Comparison of ENCODE assay signal across 8 cellular contexts in the genomic region with DNA sequence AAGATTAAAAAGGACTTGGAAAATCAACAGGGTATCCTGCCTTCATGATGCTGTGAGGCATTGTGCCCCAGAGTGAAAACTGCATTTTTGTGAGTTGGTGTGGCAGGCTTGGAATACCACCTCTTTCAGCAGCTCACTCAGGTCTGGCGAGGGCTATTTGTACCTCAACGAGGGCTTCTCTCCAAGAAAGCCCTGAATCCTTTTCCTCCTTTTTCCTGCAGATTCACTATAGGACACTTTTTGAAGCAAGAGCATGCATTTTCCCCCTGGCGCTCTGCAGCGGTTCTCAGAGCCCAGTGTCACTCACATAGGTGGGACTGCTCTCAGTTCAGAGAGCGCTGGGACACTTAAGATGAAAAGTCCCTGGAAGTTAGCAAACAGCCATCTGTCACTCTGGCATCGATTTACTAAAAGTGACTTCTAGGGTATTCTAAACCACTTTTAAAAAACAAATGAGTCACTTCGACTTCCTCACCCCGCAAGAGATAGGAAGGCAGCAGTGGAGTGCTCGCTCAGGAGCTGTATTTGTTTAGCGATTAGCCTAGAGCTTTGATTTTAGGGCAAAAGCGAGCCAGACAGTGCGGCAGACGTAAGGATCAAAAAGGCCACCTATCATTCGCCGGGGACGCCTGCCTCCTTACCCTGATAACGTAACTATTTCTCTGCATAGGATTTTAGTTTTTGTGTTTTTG. TPM values are rescaled to one million over a fixed set of nuclear protein-coding genes. Genes with fewer than 3 reads are reported as not detected.
DNase-seq lines count a peak whose midpoint lies in the region; ATAC-seq and TF ChIP-seq lines count a peak whose summit lies in the region.

No MANE protein-coding gene starts in this region.

- CTCF ChIA-PET in activated naive CD4-positive, alpha-beta T cell treated with anti-CD3 and anti-CD28 coated beads for 36 hours (lab: Charles Lee): interaction anchor here (1.4 kb wide), 1 partner anchor 308 kb away, joined by 4 read pairs; no protein-coding TSS in a partner anchor
- CTCF ChIA-PET in activated CD4-positive, alpha-beta memory T cell treated with anti-CD3 and anti-CD28 coated beads, Interleukin-2, amount 10 ng/mL, durations not matched to agents 7 days and 5 days (lab: Charles Lee): no interaction called here

- ATAC-seq in stimulated activated naive CD8-positive, alpha-beta T cell treated with anti-CD3 and anti-CD28 coated beads, Interleukin-15, amount 100 ng/mL, for 72 hours: peak; percentile 26
- no peak for ATAC-seq in HG03432 (IDR thresholded peaks at IDR 0.05; ENCODE audit: unreplicated experiment)

- peaks cover 18% of the 10 kb centered on the region for H3K4me1 Mint-ChIP-seq in activated naive CD4-positive, alpha-beta T cell treated with anti-CD3 and anti-CD28 coated beads for 36 hours (ENCODE audit: low read depth)
- peaks cover 26% of the 10 kb centered on the region for H3K4me1 Mint-ChIP-seq in activated CD4-positive, alpha-beta memory T cell treated with anti-CD3 and anti-CD28 coated beads, Interleukin-2, amount 10 ng/mL, durations not matched to agents 7 days and 5 days
- H3K4me1 Mint-ChIP-seq in stimulated activated naive CD8-positive, alpha-beta T cell treated with anti-CD3 and anti-CD28 coated beads, Interleukin-15, amount 100 ng/mL, for 72 hours: peaks cover 27% of the 10 kb centered on the region
- H3K4me1 Mint-ChIP-seq in CD14-positive monocyte: peaks cover 16% of the 10 kb centered on the region

- peaks cover 60% of the 10 kb centered on the region for H3K27me3 Mint-ChIP-seq in activated naive CD4-positive, alpha-beta T cell treated with anti-CD3 and anti-CD28 coated beads for 36 hours (ENCODE audit: low read depth)
- H3K27me3 Mint-ChIP-seq in activated CD4-positive, alpha-beta memory T cell treated with anti-CD3 and anti-CD28 coated beads, Interleukin-2, amount 10 ng/mL, durations not matched to agents 7 days and 5 days: peaks cover 68% of the 10 kb centered on the region
- H3K27me3 Mint-ChIP-seq in stimulated activated naive CD8-positive, alpha-beta T cell treated with anti-CD3 and anti-CD28 coated beads, Interleukin-15, amount 100 ng/mL, for 72 hours: peaks cover 67% of the 10 kb centered on the region
- H3K27me3 Mint-ChIP-seq in CD14-positive monocyte (ENCODE audit: low read depth in 3 of 3): peaks cover 39 to 60% (median 51%) of the 10 kb centered on the region in 3 donors

- DNase-seq in activated naive CD4-positive, alpha-beta T cell treated with anti-CD3 and anti-CD28 coated beads for 36 hours: peak; percentile 13
- DNase-seq in activated naive CD4-positive, alpha-beta T cell (lab: John Stamatoyannopoulos, UW): no peak
- DNase-seq in activated CD4-positive, alpha-beta memory T cell treated with anti-CD3 and anti-CD28 coated beads, Interleukin-2, amount 10 ng/mL, durations not matched to agents 7 days and 5 days: no peak
- peak; percentile 36 for DNase-seq in iPS-NIHi7 (ENCODE audit: extremely low spot score)
- DNase-seq in stimulated activated naive CD8-positive, alpha-beta T cell treated with anti-CD3 and anti-CD28 coated beads, Interleukin-15, amount 100 ng/mL, for 72 hours: no peak
- no peak for DNase-seq in CD14-positive monocyte (ENCODE audit: low spot score)
- DNase-seq in NCI-H226: no peak

- peaks cover 2% of the 10 kb centered on the region for H3K36me3 Mint-ChIP-seq in activated naive CD4-positive, alpha-beta T cell treated with anti-CD3 and anti-CD28 coated beads for 36 hours (ENCODE audit: low read depth)
- peaks cover 6% of the 10 kb centered on the region for H3K36me3 Mint-ChIP-seq in activated CD4-positive, alpha-beta memory T cell treated with anti-CD3 and anti-CD28 coated beads, Interleukin-2, amount 10 ng/mL, durations not matched to agents 7 days and 5 days (ENCODE audit: low read depth)
- no peaks in the 10 kb centered on the region for H3K36me3 Mint-ChIP-seq in CD14-positive monocyte

- POLR2A ChIA-PET in activated CD4-positive, alpha-beta memory T cell treated with anti-CD3 and anti-CD28 coated beads, Interleukin-2, amount 10 ng/mL, durations not matched to agents 7 days and 5 days (lab: Charles Lee): no interaction called here

- no peak overlapping the region for H3K27ac Mint-ChIP-seq in activated naive CD4-positive, alpha-beta T cell treated with anti-CD3 and anti-CD28 coated beads for 36 hours
- H3K27ac Mint-ChIP-seq in activated CD4-positive, alpha-beta memory T cell treated with anti-CD3 and anti-CD28 coated beads, Interleukin-2, amount 10 ng/mL, durations not matched to agents 7 days and 5 days: no peak overlapping the region
- H3K27ac Mint-ChIP-seq in stimulated activated naive CD8-positive, alpha-beta T cell treated with anti-CD3 and anti-CD28 coated beads, Interleukin-15, amount 100 ng/mL, for 72 hours: no peak overlapping the region
- H3K27ac Mint-ChIP-seq in CD14-positive monocyte: no peak overlapping the region

- intact Hi-C loops in activated naive CD4-positive, alpha-beta T cell treated with anti-CD3 and anti-CD28 coated beads for 36 hours (cut with micrococcal nuclease): loop anchor here (5.0 kb wide), 2 partner anchors 248 to 313 kb away; partner anchors contain the start of genes RAB21 and TMEM19
- intact Hi-C loops in CD14-positive monocyte (cut with micrococcal nuclease): no loop called here

- H3K4me3 Mint-ChIP-seq in activated naive CD4-positive, alpha-beta T cell treated with anti-CD3 and anti-CD28 coated beads for 36 hours: peak overlapping the region; percentile 74
- peak overlapping the region; percentile 44 for H3K4me3 Mint-ChIP-seq in activated CD4-positive, alpha-beta memory T cell treated with anti-CD3 and anti-CD28 coated beads, Interleukin-2, amount 10 ng/mL, durations not matched to agents 7 days and 5 days
- H3K4me3 Mint-ChIP-seq in stimulated activated naive CD8-positive, alpha-beta T cell treated with anti-CD3 and anti-CD28 coated beads, Interleukin-15, amount 100 ng/mL, for 72 hours: peak overlapping the region; percentile 83 to 94
- H3K4me3 Mint-ChIP-seq in CD14-positive monocyte: peak overlapping the region in 1 of 2 donors; percentile 72

- peaks cover 26% of the 10 kb centered on the region for H3K9me3 Mint-ChIP-seq in activated naive CD4-positive, alpha-beta T cell treated with anti-CD3 and anti-CD28 coated beads for 36 hours
- peaks cover 20% of the 10 kb centered on the region for H3K9me3 Mint-ChIP-seq in activated CD4-positive, alpha-beta memory T cell treated with anti-CD3 and anti-CD28 coated beads, Interleukin-2, amount 10 ng/mL, durations not matched to agents 7 days and 5 days
- H3K9me3 Mint-ChIP-seq in stimulated activated naive CD8-positive, alpha-beta T cell treated with anti-CD3 and anti-CD28 coated beads, Interleukin-15, amount 100 ng/mL, for 72 hours: peaks cover 26 to 32% of the 10 kb centered on the region in 2 donors
- peaks cover 15 to 39% (median 32%) of the 10 kb centered on the region in 7 donors for H3K9me3 Mint-ChIP-seq in CD14-positive monocyte

- TF ChIP-seq CTCF in CD14-positive monocyte (IDR thresholded peaks at IDR 0.05): no peak

RNA-seq across cellular contexts. Expression of gene LGR5, which starts 0.8 kb away (rescaled TPM):
- not detected for total RNA-seq in activated naive CD4-positive, alpha-beta T cell treated with anti-CD3 and anti-CD28 coated beads for 36 hours
- not detected for total RNA-seq in activated CD4-positive, alpha-beta memory T cell treated with anti-CD3 and anti-CD28 coated beads, Interleukin-2, amount 10 ng/mL, durations not matched to agents 7 days and 5 days
- not detected for polyA plus RNA-seq in CD14-positive monocyte

Comparison
In these comparisons a context has a peak if more than half of its experiments do, and no peak if none do; other contexts are left out.
1. DNase-seq: peak in activated naive CD4-positive, alpha-beta T cell treated with anti-CD3 and anti-CD28 coated beads for 36 hours (single experiment) and iPS-NIHi7 (single experiment); none in activated naive CD4-positive, alpha-beta T cell (0 of 4), activated CD4-positive, alpha-beta memory T cell treated with anti-CD3 and anti-CD28 coated beads, Interleukin-2, amount 10 ng/mL, durations not matched to agents 7 days and 5 days (single experiment), stimulated activated naive CD8-positive, alpha-beta T cell treated with anti-CD3 and anti-CD28 coated beads, Interleukin-15, amount 100 ng/mL, for 72 hours (0 of 2), CD14-positive monocyte (single experiment) and NCI-H226 (single experiment).